ENCODE assay signal across 1 cellular context in the genomic region with DNA sequence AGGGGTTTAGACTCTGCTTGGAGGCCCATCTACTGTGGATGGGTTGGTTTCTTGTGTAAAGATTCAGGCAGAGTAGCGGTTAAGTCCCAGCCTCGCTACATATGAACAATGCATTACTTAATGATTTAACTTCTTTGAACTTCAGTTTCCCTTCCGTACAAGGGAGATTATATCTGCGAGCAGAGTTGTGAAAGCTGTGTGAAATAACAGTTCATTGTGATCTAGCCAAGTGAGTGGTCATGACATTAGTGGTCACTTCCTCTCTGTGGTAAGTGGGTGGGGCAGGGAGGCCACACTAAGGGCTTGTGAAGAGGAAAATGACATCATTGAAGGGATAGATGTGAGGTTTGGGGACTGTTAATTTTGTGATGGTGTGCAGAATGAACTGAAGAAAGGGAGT.
TF ChIP-seq lines count a peak whose summit lies in the region.

No MANE protein-coding gene starts in this region.

TF ChIP-seq in GM12878, 131 proteins besides CTCF, POLR2A, EP300 and RAD21 (continued from another document and continues in another):
- TF ChIP-seq RELB (IDR thresholded peaks at IDR 0.05; ENCODE audit: low read depth) (peak; percentile 54; the same call in 1 of the 2 replicates), PRDM15 (CRISPR knock-in tag; IDR thresholded peaks at IDR 0.05) (no peak), SMARCA5 (IDR thresholded peaks at IDR 0.05) (no peak), SRF (IDR thresholded peaks at IDR 0.05; ENCODE audit: low read depth in 2 of 2, low read length in 2 of 2) (no peak), ESRRA (IDR thresholded peaks at IDR 0.05; ENCODE audit: low read length) (no peak), YY1 (IDR thresholded peaks at IDR 0.05; ENCODE audit: low read depth, low read length) (no peak), HDGF (IDR thresholded peaks at IDR 0.05) (no peak), NBN (IDR thresholded peaks at IDR 0.05) (peak; percentile 94), CREB1 (IDR thresholded peaks at IDR 0.05; ENCODE audit: low read depth) (peak; percentile 88), ZBTB40 (IDR thresholded peaks at IDR 0.05; ENCODE audit: borderline replicate concordance) (no peak), HDAC6 (IDR thresholded peaks at IDR 0.05; ENCODE audit: unreplicated experiment) (no peak), BCL3 (IDR thresholded peaks at IDR 0.05; ENCODE audit: borderline replicate concordance, insufficient read depth, low read depth, low read length, poor library complexity, severe bottlenecking) (peak; percentile 36), CHD2 (IDR thresholded peaks at IDR 0.05; ENCODE audit: borderline replicate concordance, low read depth, low read length) (peak; percentile 62; the same call in 1 of the 2 replicates), ZNF217 (IDR thresholded peaks at IDR 0.05) (no peak), CBX3 (IDR thresholded peaks at IDR 0.05; ENCODE audit: borderline replicate concordance, low read depth) (no peak), SMAD5 (IDR thresholded peaks at IDR 0.05; ENCODE audit: low read depth) (no peak), ZZZ3 (IDR thresholded peaks at IDR 0.05; ENCODE audit: control insufficient read depth, insufficient read length, low read depth) (no peak), RELA (IDR thresholded peaks at IDR 0.05; ENCODE audit: borderline replicate concordance, partially characterized antibody) (no peak), IRF4 (IDR thresholded peaks at IDR 0.05; ENCODE audit: low read depth, low read length) (peak; percentile 77; the same call in 1 of the 2 replicates), PML (IDR thresholded peaks at IDR 0.05; ENCODE audit: low read length) (peak; percentile 54; the same call in 1 of the 2 replicates), SPI1 (IDR thresholded peaks at IDR 0.05; ENCODE audit: borderline replicate concordance, insufficient read depth, low read depth, low read length) (peak; percentile 94), LARP7 (IDR thresholded peaks at IDR 0.05) (no peak), BACH1 (IDR thresholded peaks at IDR 0.05; ENCODE audit: borderline replicate concordance) (no peak), FOXK2 (IDR thresholded peaks at IDR 0.05) (no peak), RFX5 (IDR thresholded peaks at IDR 0.05; ENCODE audit: low read depth, low read length) (no peak), FOS (IDR thresholded peaks at IDR 0.05; ENCODE audit: borderline replicate concordance, extremely low read depth, insufficient read length) (no peak), MAX (IDR thresholded peaks at IDR 0.05; ENCODE audit: low read depth, low read length) (no peak), MXI1 (IDR thresholded peaks at IDR 0.05; ENCODE audit: low read depth, low read length) (no peak), HDAC2 (IDR thresholded peaks at IDR 0.05) (no peak), PAX5 (IDR thresholded peaks at IDR 0.05; ENCODE audit: borderline replicate concordance, low read depth, low read length) (peak; percentile 65; the same call in 1 of the 2 replicates), NRF1 (conservative IDR thresholded peaks at IDR 0.05; ENCODE audit: low read depth, low read length) (no peak)
- TF ChIP-seq, protein P1, sequence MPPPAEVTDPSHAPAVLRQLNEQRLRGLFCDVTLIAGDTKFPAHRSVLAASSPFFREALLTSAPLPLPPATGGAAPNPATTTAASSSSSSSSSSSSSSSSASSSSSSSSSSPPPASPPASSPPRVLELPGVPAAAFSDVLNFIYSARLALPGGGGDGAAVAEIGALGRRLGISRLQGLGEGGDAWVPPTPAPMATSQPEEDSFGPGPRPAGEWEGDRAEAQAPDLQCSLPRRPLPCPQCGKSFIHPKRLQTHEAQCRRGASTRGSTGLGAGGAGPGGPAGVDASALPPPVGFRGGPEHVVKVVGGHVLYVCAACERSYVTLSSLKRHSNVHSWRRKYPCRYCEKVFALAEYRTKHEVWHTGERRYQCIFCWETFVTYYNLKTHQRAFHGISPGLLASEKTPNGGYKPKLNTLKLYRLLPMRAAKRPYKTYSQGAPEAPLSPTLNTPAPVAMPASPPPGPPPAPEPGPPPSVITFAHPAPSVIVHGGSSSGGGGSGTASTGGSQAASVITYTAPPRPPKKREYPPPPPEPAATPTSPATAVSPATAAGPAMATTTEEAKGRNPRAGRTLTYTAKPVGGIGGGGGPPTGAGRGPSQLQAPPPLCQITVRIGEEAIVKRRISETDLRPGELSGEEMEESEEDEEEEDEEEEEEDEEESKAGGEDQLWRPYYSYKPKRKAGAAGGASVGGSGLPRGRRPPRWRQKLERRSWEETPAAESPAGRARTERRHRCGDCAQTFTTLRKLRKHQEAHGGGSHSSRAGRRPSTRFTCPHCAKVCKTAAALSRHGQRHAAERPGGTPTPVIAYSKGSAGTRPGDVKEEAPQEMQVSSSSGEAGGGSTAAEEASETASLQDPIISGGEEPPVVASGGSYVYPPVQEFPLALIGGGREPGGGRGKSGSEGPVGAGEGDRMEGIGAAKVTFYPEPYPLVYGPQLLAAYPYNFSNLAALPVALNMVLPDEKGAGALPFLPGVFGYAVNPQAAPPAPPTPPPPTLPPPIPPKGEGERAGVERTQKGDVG (CRISPR knock-in tag; IDR thresholded peaks at IDR 0.05) = no peak
- TF ChIP-seq, protein P2, sequence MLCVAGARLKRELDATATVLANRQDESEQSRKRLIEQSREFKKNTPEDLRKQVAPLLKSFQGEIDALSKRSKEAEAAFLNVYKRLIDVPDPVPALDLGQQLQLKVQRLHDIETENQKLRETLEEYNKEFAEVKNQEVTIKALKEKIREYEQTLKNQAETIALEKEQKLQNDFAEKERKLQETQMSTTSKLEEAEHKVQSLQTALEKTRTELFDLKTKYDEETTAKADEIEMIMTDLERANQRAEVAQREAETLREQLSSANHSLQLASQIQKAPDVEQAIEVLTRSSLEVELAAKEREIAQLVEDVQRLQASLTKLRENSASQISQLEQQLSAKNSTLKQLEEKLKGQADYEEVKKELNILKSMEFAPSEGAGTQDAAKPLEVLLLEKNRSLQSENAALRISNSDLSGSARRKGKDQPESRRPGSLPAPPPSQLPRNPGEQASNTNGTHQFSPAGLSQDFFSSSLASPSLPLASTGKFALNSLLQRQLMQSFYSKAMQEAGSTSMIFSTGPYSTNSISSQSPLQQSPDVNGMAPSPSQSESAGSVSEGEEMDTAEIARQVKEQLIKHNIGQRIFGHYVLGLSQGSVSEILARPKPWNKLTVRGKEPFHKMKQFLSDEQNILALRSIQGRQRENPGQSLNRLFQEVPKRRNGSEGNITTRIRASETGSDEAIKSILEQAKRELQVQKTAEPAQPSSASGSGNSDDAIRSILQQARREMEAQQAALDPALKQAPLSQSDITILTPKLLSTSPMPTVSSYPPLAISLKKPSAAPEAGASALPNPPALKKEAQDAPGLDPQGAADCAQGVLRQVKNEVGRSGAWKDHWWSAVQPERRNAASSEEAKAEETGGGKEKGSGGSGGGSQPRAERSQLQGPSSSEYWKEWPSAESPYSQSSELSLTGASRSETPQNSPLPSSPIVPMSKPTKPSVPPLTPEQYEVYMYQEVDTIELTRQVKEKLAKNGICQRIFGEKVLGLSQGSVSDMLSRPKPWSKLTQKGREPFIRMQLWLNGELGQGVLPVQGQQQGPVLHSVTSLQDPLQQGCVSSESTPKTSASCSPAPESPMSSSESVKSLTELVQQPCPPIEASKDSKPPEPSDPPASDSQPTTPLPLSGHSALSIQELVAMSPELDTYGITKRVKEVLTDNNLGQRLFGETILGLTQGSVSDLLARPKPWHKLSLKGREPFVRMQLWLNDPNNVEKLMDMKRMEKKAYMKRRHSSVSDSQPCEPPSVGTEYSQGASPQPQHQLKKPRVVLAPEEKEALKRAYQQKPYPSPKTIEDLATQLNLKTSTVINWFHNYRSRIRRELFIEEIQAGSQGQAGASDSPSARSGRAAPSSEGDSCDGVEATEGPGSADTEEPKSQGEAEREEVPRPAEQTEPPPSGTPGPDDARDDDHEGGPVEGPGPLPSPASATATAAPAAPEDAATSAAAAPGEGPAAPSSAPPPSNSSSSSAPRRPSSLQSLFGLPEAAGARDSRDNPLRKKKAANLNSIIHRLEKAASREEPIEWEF (IDR thresholded peaks at IDR 0.05; ENCODE audit: insufficient replicate concordance, low read depth, low read length) = peak; percentile 31
